25 cellular contexts compared by ENCODE assay signal in the genomic region with DNA sequence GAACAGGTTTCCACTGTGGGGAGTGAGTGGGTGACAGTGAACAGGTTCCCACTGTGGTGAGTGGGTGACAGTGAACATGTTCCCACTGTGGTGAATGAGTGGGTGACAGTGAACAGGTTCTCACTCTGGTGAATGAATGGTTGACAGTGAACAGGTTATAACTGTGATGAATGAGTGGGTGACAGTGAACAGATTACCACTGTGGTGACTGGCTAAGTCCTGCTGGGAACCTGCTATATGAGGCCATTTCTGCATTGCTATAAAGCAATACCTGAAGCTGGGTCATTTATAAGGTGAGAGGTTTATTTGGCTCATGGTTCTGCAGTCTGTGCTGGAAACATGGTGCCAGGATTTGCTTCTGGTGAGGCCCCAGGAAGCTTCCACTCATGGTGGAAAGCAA.
DNase-seq lines count a peak whose midpoint lies in the region; ATAC-seq, FAIRE-seq and TF ChIP-seq lines count a peak whose summit lies in the region.
"Had no signal": no experiment of that assay in that cellular context is flagged by ENCODE, and none has a peak within 500 bp of the region (broad histone marks: within the 10 kb centered on the region; RNA-seq: fewer than 3 reads in every experiment).

No MANE protein-coding gene starts in this region.

- H3K23ac ChIP-seq in H1 (ENCODE audit: insufficient read length) (no peak overlapping the region), neuronal stem cell (ENCODE audit: low read depth, low read length, poor library complexity) (no peak overlapping the region)

- no peak for TF ChIP-seq EP300 in K562 (IDR thresholded peaks at IDR 0.05; ENCODE audit: low read length)
- TF ChIP-seq EP300 in H1 (IDR thresholded peaks at IDR 0.05; ENCODE audit: borderline replicate concordance in 1 of 2, low read depth in 2 of 2, low read length in 2 of 2), result no peak

- no TSS peak for BruUV-seq in K562 (replicated peaks; lab: Mats Ljungman, UMichigan)

- H3K9ac ChIP-seq in K562 (ENCODE audit: insufficient read depth in 1 of 2, low read depth in 2 of 2, low read length in 2 of 2), result no peak overlapping the region
- H3K9ac ChIP-seq in H1 (replicated peaks in 1 of 4; ENCODE audit: extremely low read depth in 1 of 4, low read depth in 3 of 4, low read length in 3 of 4), result no peak overlapping the region
- no peak overlapping the region for H3K9ac ChIP-seq in neuronal stem cell (ENCODE audit: low read depth, low read length, poor library complexity)
- H3K9ac ChIP-seq: BLaER1 had no signal

- TF ChIP-seq CTCF in K562 (IDR thresholded peaks at IDR 0.05 in 2 of 3, conservative IDR thresholded peaks at IDR 0.05 in 1 of 3; ENCODE audit: insufficient read depth in 2 of 3, low read depth in 1 of 3, low read length in 3 of 3) (no peak), H1 (IDR thresholded peaks at IDR 0.05; ENCODE audit: control extremely low read depth in 1 of 3, insufficient read depth in 1 of 3, low read depth in 1 of 3, low read length in 3 of 3) (no peak)

- H2BK12ac ChIP-seq in H1 (ENCODE audit: low read depth, low read length) (no peak overlapping the region), neuronal stem cell (ENCODE audit: low read length) (no peak overlapping the region)

- no peaks in the 10 kb centered on the region for H3K9me1 ChIP-seq in K562 (ENCODE audit: control insufficient read depth, insufficient read depth, low read length)

- H4K5ac ChIP-seq in H1 (ENCODE audit: insufficient read length, low read depth, low read length), result no peak overlapping the region

- H3K23me2 ChIP-seq in H1 (ENCODE audit: low read depth, low read length), result peaks cover 2% of the 10 kb centered on the region; the same call in 1 of the 2 replicates

- peak overlapping the region; percentile 64 for H3K27ac Mint-ChIP-seq in activated CD4-positive, alpha-beta T cell treated with anti-CD3 and anti-CD28 coated beads, Interleukin-2, amount 10 ng/mL, durations not matched to agents 24 days and 14 days
- H3K27ac Mint-ChIP-seq in activated CD4-positive, alpha-beta T cell treated with anti-CD3 and anti-CD28 coated beads for 36 hours, result no peak overlapping the region
- H3K27ac Mint-ChIP-seq: B cell; CD4-positive, CD25-positive, alpha-beta regulatory T cell; CD8-positive, alpha-beta T cell; GM23338; HFFc6 had no signal

- H3K4me3 Mint-ChIP-seq in activated CD4-positive, alpha-beta T cell treated with anti-CD3 and anti-CD28 coated beads, Interleukin-2, amount 10 ng/mL, durations not matched to agents 24 days and 14 days, result no peak overlapping the region
- H3K4me3 Mint-ChIP-seq in activated CD4-positive, alpha-beta T cell treated with anti-CD3 and anti-CD28 coated beads for 36 hours, result no peak overlapping the region
- H3K4me3 Mint-ChIP-seq: B cell; CD4-positive, CD25-positive, alpha-beta regulatory T cell; CD8-positive, alpha-beta T cell; GM23338; HFFc6 had no signal

- H2BK15ac ChIP-seq in H1 (ENCODE audit: low read length) (0 out of 2 replicates have a peak overlapping the region, but pooled peaks have one; percentile 49), neuronal stem cell (ENCODE audit: low read length) (no peak overlapping the region)

- H4K20me1 ChIP-seq in K562 (replicated peaks; ENCODE audit: control insufficient read depth, insufficient read depth, low read length) (no peaks in the 10 kb centered on the region), H1 (replicated peaks in 1 of 2; ENCODE audit: control insufficient read depth in 1 of 2, insufficient read depth in 2 of 2, low read length in 2 of 2) (no peaks in the 10 kb centered on the region)
- H4K20me1 ChIP-seq: BLaER1 had no signal

- H3K4ac ChIP-seq in H1 (replicated peaks; ENCODE audit: insufficient read length, low read depth, low read length) (no peak overlapping the region), neuronal stem cell (ENCODE audit: low read length) (no peak overlapping the region)

- ATAC-seq in activated CD4-positive, alpha-beta T cell treated with anti-CD3 and anti-CD28 coated beads for 36 hours, result no peak
- ATAC-seq in K562, result no peak
- ATAC-seq: CD8-positive, alpha-beta T cell; GM12878; GM23338 had no signal

- peaks cover 4% of the 10 kb centered on the region for H3K9me3 Mint-ChIP-seq in activated CD4-positive, alpha-beta T cell treated with anti-CD3 and anti-CD28 coated beads, Interleukin-2, amount 10 ng/mL, durations not matched to agents 24 days and 14 days
- H3K9me3 Mint-ChIP-seq in activated CD4-positive, alpha-beta T cell treated with anti-CD3 and anti-CD28 coated beads for 36 hours (ENCODE audit: low read depth), result peaks cover 4% of the 10 kb centered on the region
- H3K9me3 Mint-ChIP-seq: CD8-positive, alpha-beta T cell had no signal

- H3K4me1 Mint-ChIP-seq in activated CD4-positive, alpha-beta T cell treated with anti-CD3 and anti-CD28 coated beads, Interleukin-2, amount 10 ng/mL, durations not matched to agents 24 days and 14 days, result no peaks in the 10 kb centered on the region
- H3K4me1 Mint-ChIP-seq in activated CD4-positive, alpha-beta T cell treated with anti-CD3 and anti-CD28 coated beads for 36 hours, result no peaks in the 10 kb centered on the region
- H3K4me1 Mint-ChIP-seq: B cell; CD4-positive, CD25-positive, alpha-beta regulatory T cell had no signal

- H3K27ac ChIP-seq in K562 (ENCODE audit: extremely low read depth, low read depth, low read length) (no peak overlapping the region), H1 (ENCODE audit: low read depth, low read length) (no peak overlapping the region), neuronal stem cell (replicated peaks; ENCODE audit: low read length) (no peak overlapping the region)
- H3K27ac ChIP-seq: 22Rv1, BLaER1, C4-2B had no signal

- H3K4me3 ChIP-seq in K562, result no peak overlapping the region
- H3K4me3 ChIP-seq in H1 (ENCODE audit: extremely low read depth in 1 of 4, insufficient read depth in 2 of 4, low read depth in 3 of 4, low read length in 4 of 4), result no peak overlapping the region
- no peak overlapping the region for H3K4me3 ChIP-seq in neuronal stem cell (ENCODE audit: low read length in 2 of 2)
- H3K4me3 ChIP-seq: BLaER1, GM12878, GM23338, HAP-1 had no signal

- H3K79me1 ChIP-seq in H1 (ENCODE audit: low read depth, low read length) (no peaks in the 10 kb centered on the region), neuronal stem cell (ENCODE audit: low read depth, low read length) (no peaks in the 10 kb centered on the region)

- H4K8ac ChIP-seq in H1 (ENCODE audit: extremely low read depth, insufficient read depth, low read length) (no peak overlapping the region), neuronal stem cell (ENCODE audit: low read depth, low read length) (peak overlapping the region; percentile 72)

- H3K9me3 ChIP-seq in K562 (replicated peaks; ENCODE audit: control insufficient read depth, insufficient read depth, low read depth, low read length) (no peaks in the 10 kb centered on the region), H1 (ENCODE audit: insufficient read depth in 2 of 2, low read depth in 1 of 2, low read length in 1 of 2) (no peaks in the 10 kb centered on the region), neuronal stem cell (replicated peaks in 1 of 2; ENCODE audit: control insufficient read depth in 2 of 2, insufficient read depth in 1 of 2, low read depth in 1 of 2, low read length in 2 of 2) (no peaks in the 10 kb centered on the region)
- H3K9me3 ChIP-seq: BLaER1, Caco-2, HAP-1 had no signal

- H2BK120ac ChIP-seq in H1 (replicated peaks; ENCODE audit: low read depth, low read length) (no peak overlapping the region), neuronal stem cell (ENCODE audit: low read depth, low read length) (no peak overlapping the region)

- H2AK5ac ChIP-seq in H1 (ENCODE audit: low read depth, low read length) (no peak overlapping the region; the same call in 1 of the 2 replicates), neuronal stem cell (ENCODE audit: low read depth, low read length) (no peak overlapping the region)

- no peak for FAIRE-seq in K562 (lab: Jason Lieb, UNC)
- no peak for FAIRE-seq in H1 (lab: Jason Lieb, UNC)
- FAIRE-seq: A204.1, GM12878, GM18507, H54 had no signal

- H3K79me2 ChIP-seq in K562 (ENCODE audit: control insufficient read depth, insufficient read depth, low read length), result no peaks in the 10 kb centered on the region
- no peaks in the 10 kb centered on the region for H3K79me2 ChIP-seq in H1 (ENCODE audit: control insufficient read depth in 1 of 2, insufficient read depth in 2 of 2, low read length in 2 of 2)

- H3K14ac ChIP-seq in H1 (ENCODE audit: insufficient read length), result no peak overlapping the region
- H3K14ac ChIP-seq in neuronal stem cell (ENCODE audit: low read length), result no peak overlapping the region

- no peak overlapping the region for H2AFZ ChIP-seq in K562 (ENCODE audit: low read depth, low read length)
- no peak overlapping the region for H2AFZ ChIP-seq in H1 (ENCODE audit: low read length)
- H2AFZ ChIP-seq in neuronal stem cell (ENCODE audit: low read length), result no peak overlapping the region
- H2AFZ ChIP-seq: GM23338 had no signal

- no peaks in the 10 kb centered on the region for H3K36me3 ChIP-seq in K562 (ENCODE audit: control insufficient read depth, insufficient read depth, low read length)
- H3K36me3 ChIP-seq in H1 (ENCODE audit: control insufficient read depth in 2 of 4, insufficient read depth in 4 of 4, low read length in 3 of 4), result no peaks in the 10 kb centered on the region
- peaks cover 0 to 2% of the 10 kb centered on the region in 2 donors for H3K36me3 ChIP-seq in neuronal stem cell (replicated peaks in 1 of 2; ENCODE audit: control insufficient read depth in 2 of 2, insufficient read depth in 2 of 2, low read length in 2 of 2)
- H3K36me3 ChIP-seq: BLaER1, HAP-1 had no signal

- CTCF ChIA-PET in activated CD4-positive, alpha-beta T cell treated with anti-CD3 and anti-CD28 coated beads for 36 hours (lab: Charles Lee), result no interaction called here
- CTCF ChIA-PET in K562 (lab: Yijun Ruan, JAX; ENCODE audit: low intra/inter-chr PET ratio), result no interaction called here
- CTCF ChIA-PET in H1 (lab: Charles Lee; ENCODE audit: partially characterized antibody), result interaction anchor here (1.2 kb wide), 1 partner anchor 13 kb away, joined by 3 read pairs; no protein-coding TSS in a partner anchor

- H3K4me1 ChIP-seq in K562 (replicated peaks in 1 of 2; ENCODE audit: control insufficient read depth in 2 of 2, insufficient read depth in 2 of 2, low read length in 2 of 2), result peaks cover 6 to 21% of the 10 kb centered on the region in 2 experiments; a peak in 4 of 5 replicates
- peaks cover 1 to 6% (median 2%) of the 10 kb centered on the region in 4 experiments; a peak in 3 of 7 replicates for H3K4me1 ChIP-seq in H1 (replicated peaks in 1 of 4; ENCODE audit: control insufficient read depth in 3 of 4, insufficient read depth in 4 of 4, low read length in 3 of 4)
- no peaks in the 10 kb centered on the region for H3K4me1 ChIP-seq in neuronal stem cell (ENCODE audit: control insufficient read depth in 2 of 2, insufficient read depth in 1 of 2, low read depth in 1 of 2, low read length in 2 of 2)
- H3K4me1 ChIP-seq: Caco-2, HAP-1 had no signal

- H3K27me3 ChIP-seq in K562 (ENCODE audit: control insufficient read depth in 2 of 2, insufficient read depth in 2 of 2, low read length in 2 of 2), result no peaks in the 10 kb centered on the region
- H3K27me3 ChIP-seq in H1 (replicated peaks in 1 of 4; ENCODE audit: control insufficient read depth in 3 of 4, extremely low read depth in 1 of 4, insufficient read depth in 3 of 4, low read length in 3 of 4), result no peaks in the 10 kb centered on the region
- no peaks in the 10 kb centered on the region for H3K27me3 ChIP-seq in neuronal stem cell (ENCODE audit: control insufficient read depth in 3 of 3, insufficient read depth in 3 of 3, low read depth in 1 of 3, low read length in 3 of 3)
- H3K27me3 ChIP-seq: BLaER1 had no signal

- no peak overlapping the region for H2BK20ac ChIP-seq in H1 (ENCODE audit: low read length)

- H4K91ac ChIP-seq in H1 (replicated peaks; ENCODE audit: insufficient read length, low read length) (no peak overlapping the region), neuronal stem cell (ENCODE audit: low read depth, low read length, poor library complexity) (no peak overlapping the region)

- H3K18ac ChIP-seq in H1 (ENCODE audit: extremely low read depth, low read length), result no peak overlapping the region
- no peak overlapping the region for H3K18ac ChIP-seq in neuronal stem cell (ENCODE audit: low read length)

- H3K56ac ChIP-seq in H1 (replicated peaks; ENCODE audit: insufficient read length, low read depth, low read length), result no peak overlapping the region

- TF ChIP-seq POLR2A in K562 (conservative IDR thresholded peaks at IDR 0.05) (no peak), H1 (IDR thresholded peaks at IDR 0.05; ENCODE audit: control extremely low read depth in 1 of 2, low read depth in 2 of 2, low read length in 2 of 2) (no peak)

- H3K4me2 ChIP-seq in K562 (ENCODE audit: insufficient read depth, low read length), result no peak overlapping the region
- no peak overlapping the region for H3K4me2 ChIP-seq in H1 (ENCODE audit: insufficient read depth in 1 of 2, low read depth in 2 of 2, low read length in 2 of 2)
- H3K4me2 ChIP-seq in neuronal stem cell (ENCODE audit: insufficient read depth, low read length, poor library complexity, severe bottlenecking), result no peak overlapping the region
- H3K4me2 ChIP-seq: BLaER1, GM23338 had no signal

- intact Hi-C loops in activated CD4-positive, alpha-beta T cell treated with anti-CD3 and anti-CD28 coated beads, Interleukin-2, amount 10 ng/mL, durations not matched to agents 24 days and 14 days (cut with micrococcal nuclease), result no loop called here
- intact Hi-C loops in activated CD4-positive, alpha-beta T cell treated with anti-CD3 and anti-CD28 coated beads for 36 hours (cut with DNase I, micrococcal nuclease), result no loop called here
- intact Hi-C loops in K562 (cut with micrococcal nuclease), result no loop called here

- H3K36me3 Mint-ChIP-seq in activated CD4-positive, alpha-beta T cell treated with anti-CD3 and anti-CD28 coated beads, Interleukin-2, amount 10 ng/mL, durations not matched to agents 24 days and 14 days (ENCODE audit: low read depth), result no peaks in the 10 kb centered on the region
- no peaks in the 10 kb centered on the region for H3K36me3 Mint-ChIP-seq in activated CD4-positive, alpha-beta T cell treated with anti-CD3 and anti-CD28 coated beads for 36 hours (ENCODE audit: low read depth)
- H3K36me3 Mint-ChIP-seq: CD4-positive, CD25-positive, alpha-beta regulatory T cell; CD8-positive, alpha-beta T cell had no signal

- POLR2A ChIA-PET in activated CD4-positive, alpha-beta T cell treated with anti-CD3 and anti-CD28 coated beads for 36 hours (lab: Charles Lee), result no interaction called here
- POLR2A ChIA-PET in K562 (lab: Yijun Ruan, JAX), result no interaction called here
- POLR2A ChIA-PET in H1 (lab: Charles Lee; ENCODE audit: partially characterized antibody), result no interaction called here

- H2BK5ac ChIP-seq in H1 (ENCODE audit: low read depth, low read length), result no peak overlapping the region
- no peak overlapping the region for H2BK5ac ChIP-seq in neuronal stem cell (ENCODE audit: low read length)

- DNase-seq in activated CD4-positive, alpha-beta T cell treated with anti-CD3 and anti-CD28 coated beads, Interleukin-2, amount 10 ng/mL, durations not matched to agents 24 days and 14 days, result no peak
- no peak for DNase-seq in activated CD4-positive, alpha-beta T cell treated with anti-CD3 and anti-CD28 coated beads for 36 hours
- DNase-seq in K562 (ENCODE audit: extremely low read depth in 1 of 4, low spot score in 3 of 4) (no peak), H1 (ENCODE audit: low read depth in 1 of 2, low spot score in 2 of 2) (no peak), neuronal stem cell (ENCODE audit: low spot score) (no peak), anterior cingulate cortex (lab: John Stamatoyannopoulos, UW) (no peak)
- DNase-seq in activated T-cell treated with anti-CD3 and anti-CD28 coated beads, Interleukin-2, amount 50 U/mL, for 1 hour, result no peak
- no peak for DNase-seq in effector CD4-positive, alpha-beta T cell
- DNase-seq: Caco-2; CD4-positive, CD25-positive, alpha-beta regulatory T cell; CD8-positive, alpha-beta T cell; DMS153; EL; GDM1; HFFc6 had no signal

- H3K27me3 Mint-ChIP-seq in activated CD4-positive, alpha-beta T cell treated with anti-CD3 and anti-CD28 coated beads, Interleukin-2, amount 10 ng/mL, durations not matched to agents 24 days and 14 days, result no peaks in the 10 kb centered on the region
- H3K27me3 Mint-ChIP-seq in activated CD4-positive, alpha-beta T cell treated with anti-CD3 and anti-CD28 coated beads for 36 hours, result no peaks in the 10 kb centered on the region
- H3K27me3 Mint-ChIP-seq: B cell had no signal

- in situ Hi-C loops in K562 (cut with MboI), result no loop called here

- no peak for TF ChIP-seq RAD21 in K562 (CRISPR knock-in tag; conservative IDR thresholded peaks at IDR 0.05 in 1 of 2, IDR thresholded peaks at IDR 0.05 in 1 of 2)
- no peak for TF ChIP-seq RAD21 in H1 (IDR thresholded peaks at IDR 0.05 in 1 of 2, conservative IDR thresholded peaks at IDR 0.05 in 1 of 2; ENCODE audit: low read depth in 2 of 2, low read length in 2 of 2)
